In genomic region chr3:87175662-87176230, GRCh38 we compare ENCODE assay signal across 30 cellular contexts.
"Had no signal": no experiment of that assay in that cellular context is flagged by ENCODE, and none has a peak within 500 bp of the region (broad histone marks: within the 10 kb centered on the region; RNA-seq: fewer than 3 reads in every experiment).

No MANE protein-coding gene starts in this region.

- H3K27me3 ChIP-seq: brain microvascular endothelial cell, esophagus muscularis mucosa, gastroesophageal sphincter, hepatocyte, ovary, upper lobe of left lung had no signal

- H3K4me3 ChIP-seq: esophagus muscularis mucosa, gastroesophageal sphincter, hepatocyte, ovary, prostate gland, smooth muscle cell, upper lobe of left lung had no signal

- H3K4me2 ChIP-seq: hepatocyte, smooth muscle cell had no signal

- H3K36me3 ChIP-seq: brain microvascular endothelial cell, esophagus muscularis mucosa, gastroesophageal sphincter, ovary, prostate gland, upper lobe of left lung had no signal

- H2AFZ ChIP-seq: hepatocyte had no signal

- H3K9me3 ChIP-seq: esophagus muscularis mucosa, gastroesophageal sphincter, ovary, prostate gland, upper lobe of left lung had no signal

- H3K4me1 ChIP-seq: esophagus muscularis mucosa, gastroesophageal sphincter, prostate gland, upper lobe of left lung had no signal

- H3K79me2 ChIP-seq: hepatocyte had no signal

- H3K27ac ChIP-seq: brain microvascular endothelial cell, esophagus muscularis mucosa, gastroesophageal sphincter, hepatocyte, ovary, prostate gland, upper lobe of left lung, VCaP had no signal

- DNase-seq: activated CD4-positive, alpha-beta T cell treated with anti-CD3 and anti-CD28 coated beads for 4 hours; activated CD4-positive, alpha-beta T cell treated with anti-CD3 and anti-CD28 coated beads, Interleukin-2, amount 50 U/mL, for 48 hours; activated CD8-positive, alpha-beta memory T cell treated with anti-CD3 and anti-CD28 coated beads for 24 hours; activated effector memory CD4-positive, alpha-beta T cell treated with Interleukin-2 at 50 U/mL for 16 hours; activated naive CD4-positive, alpha-beta T cell treated with Interleukin-2 at 50 U/mL for 16 hours; amniotic stem cell; brain microvascular endothelial cell; caudate nucleus; endodermal cell; left cardiac atrium; left ventricle myocardium superior; mammary epithelial cell; naive thymus-derived CD4-positive, alpha-beta T cell; ovary; retina; stimulated activated CD4-positive, alpha-beta T cell treated with anti-CD3 and anti-CD28 coated beads, Interleukin-1b, Interleukin-23, amount 100 ng/mL, for 48 hours; stimulated activated CD4-positive, alpha-beta T cell treated with anti-CD3 and anti-CD28 coated beads, Interleukin-4, amount 100 ng/mL, for 4 hours; stimulated activated CD8-positive, alpha-beta memory T cell treated with anti-CD3 and anti-CD28 coated beads, Interleukin-4, amount 100 ng/mL, for 48 hours; stimulated activated naive CD8-positive, alpha-beta T cell treated with anti-CD3 and anti-CD28 coated beads, Interleukin-15, amount 100 ng/mL, for 72 hours; substantia nigra; T-helper 9 cell; upper lobe of left lung had no signal

- ATAC-seq: gastroesophageal sphincter; left cardiac atrium; left ventricle myocardium superior; naive thymus-derived CD4-positive, alpha-beta T cell; sciatic nerve; stimulated activated memory B cell treated with anti-CD40 and anti-IgM and Interleukin-4, amounts not matched to agents 10 μg/mL and 1 μg/mL and 100 μg/mL, for 72 hours; stimulated activated naive CD8-positive, alpha-beta T cell treated with anti-CD3 and anti-CD28 coated beads, Interleukin-15, amount 100 ng/mL, for 72 hours had no signal
